Comparison of ENCODE assay signal across 23 cellular contexts in the genomic region with DNA sequence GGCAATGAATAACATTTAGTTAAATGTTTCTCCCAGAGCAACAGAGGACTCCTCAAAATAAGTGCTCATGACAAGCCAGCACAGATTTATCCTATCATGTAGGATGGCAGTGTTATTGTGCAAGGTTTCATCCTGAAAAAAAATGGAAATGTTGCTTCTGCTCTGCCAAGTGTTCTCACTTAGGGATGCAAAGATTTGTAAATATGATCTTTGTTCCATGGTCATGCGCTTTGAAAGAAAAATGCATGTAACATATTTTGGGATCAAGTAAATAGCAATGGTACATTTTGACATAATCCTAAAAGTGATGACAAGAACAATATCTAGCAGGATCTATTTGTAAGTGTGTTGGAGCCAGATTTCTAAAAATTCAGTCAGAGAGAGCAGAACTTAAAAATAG.
"Had no signal": no experiment of that assay in that cellular context is flagged by ENCODE, and none has a peak within 500 bp of the region (broad histone marks: within the 10 kb centered on the region; RNA-seq: fewer than 3 reads in every experiment).

No MANE protein-coding gene starts in this region.

- H3K4me3 ChIP-seq: body of pancreas had no signal

- H3K27me3 ChIP-seq: body of pancreas had no signal

- H3K27ac ChIP-seq: body of pancreas had no signal

- DNase-seq: activated CD4-positive, alpha-beta memory T cell treated with anti-CD3 and anti-CD28 coated beads for 36 hours; activated CD4-positive, alpha-beta T cell treated with anti-CD3 and anti-CD28 coated beads for 36 hours; activated CD4-positive, alpha-beta T cell treated with anti-CD3 and anti-CD28 coated beads, Interleukin-2, amount 10 ng/mL, durations not matched to agents 24 days and 14 days; activated CD4-positive, CD25-positive, alpha-beta regulatory T cell; activated CD4-positive, CD25-positive, alpha-beta regulatory T cell treated with anti-CD3 and anti-CD28 coated beads, Interleukin-2, amount 50 U/mL, for 72 hours; activated CD8-positive, alpha-beta memory T cell treated with anti-CD3 and anti-CD28 coated beads, Interleukin-2, amount 10 ng/mL, durations not matched to agents 7 days and 5 days; activated CD8-positive, alpha-beta memory T cell treated with anti-CD3 and anti-CD28 coated beads, Interleukin-2, amount 50 U/mL, for 4 hours; activated CD8-positive, alpha-beta T cell treated with anti-CD3 and anti-CD28 coated beads, Interleukin-2, amount 10 ng/mL, durations not matched to agents 7 days and 5 days; activated effector memory CD4-positive, alpha-beta T cell treated with anti-CD3 and anti-CD28 coated beads, Interleukin-2, amount 50 U/mL, for 16 hours; activated naive CD4-positive, alpha-beta T cell treated with anti-CD3 and anti-CD28 coated beads, Interleukin-2, amount 10 ng/mL, durations not matched to agents 7 days and 5 days; activated naive CD8-positive, alpha-beta T cell treated with anti-CD3 and anti-CD28 coated beads, Interleukin-2, amount 10 ng/mL, durations not matched to agents 7 days and 5 days; activated T-cell treated with anti-CD3 and anti-CD28 coated beads, Interleukin-2, amount 50 U/mL, for 1 hour; activated T-cell treated with anti-CD3 and anti-CD28 coated beads, Interleukin-2, amount 50 U/mL, for 48 hours; amniotic stem cell; aorta; body of pancreas; caudate nucleus; effector memory CD4-positive, alpha-beta T cell; endodermal cell; foreskin fibroblast; T-helper 1 cell; T-helper 17 cell; T1000 had no signal

- H3K9me3 ChIP-seq: body of pancreas had no signal

- H3K4me1 ChIP-seq: body of pancreas had no signal
